1 cellular context compared by ENCODE assay signal in the genomic region with DNA sequence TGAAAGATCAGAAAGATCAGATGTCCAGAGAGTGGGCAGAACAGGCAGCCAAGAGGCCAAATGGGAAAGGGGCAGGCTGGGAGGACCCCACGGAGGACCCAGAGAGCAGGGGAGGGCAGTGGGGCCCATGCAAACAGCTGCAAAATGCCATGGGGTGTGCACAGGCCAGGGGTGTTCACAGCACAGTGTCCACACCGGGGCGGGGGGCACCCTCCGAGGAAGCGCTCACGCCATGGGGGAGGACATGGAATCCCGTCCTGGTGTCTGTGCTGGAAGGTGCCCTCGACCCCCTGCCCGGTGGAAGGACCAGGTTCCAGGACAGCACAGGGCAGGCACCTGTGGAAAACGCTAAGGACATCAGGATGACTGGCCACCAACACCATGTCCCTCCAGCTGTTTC.
A peak's percentile ranks its signal among the peaks of the same experiment; 100 is the strongest.
TF ChIP-seq lines count a peak whose summit lies in the region.

No MANE protein-coding gene starts in this region.

TF ChIP-seq in K562, 482 proteins besides CTCF, POLR2A, EP300 and RAD21:
- no peak for TF ChIP-seq CBX5 (IDR thresholded peaks at IDR 0.05; ENCODE audit: borderline replicate concordance, low read depth)
- TF ChIP-seq, protein P1, sequence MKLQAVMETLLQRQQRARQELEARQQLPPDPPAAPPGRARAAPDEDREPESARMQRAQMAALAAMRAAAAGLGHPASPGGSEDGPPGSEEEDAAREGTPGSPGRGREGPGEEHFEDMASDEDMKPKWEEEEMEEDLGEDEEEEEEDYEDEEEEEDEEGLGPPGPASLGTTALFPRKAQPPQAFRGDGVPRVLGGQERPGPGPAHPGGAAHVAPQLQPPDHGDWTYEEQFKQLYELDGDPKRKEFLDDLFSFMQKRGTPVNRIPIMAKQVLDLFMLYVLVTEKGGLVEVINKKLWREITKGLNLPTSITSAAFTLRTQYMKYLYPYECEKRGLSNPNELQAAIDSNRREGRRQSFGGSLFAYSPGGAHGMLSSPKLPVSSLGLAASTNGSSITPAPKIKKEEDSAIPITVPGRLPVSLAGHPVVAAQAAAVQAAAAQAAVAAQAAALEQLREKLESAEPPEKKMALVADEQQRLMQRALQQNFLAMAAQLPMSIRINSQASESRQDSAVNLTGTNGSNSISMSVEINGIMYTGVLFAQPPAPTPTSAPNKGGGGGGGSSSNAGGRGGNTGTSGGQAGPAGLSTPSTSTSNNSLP (IDR thresholded peaks at IDR 0.05; ENCODE audit: borderline replicate concordance, low read depth, low read length): no peak
- TF ChIP-seq LARP7 (IDR thresholded peaks at IDR 0.05): no peak
- TF ChIP-seq POU5F1 (IDR thresholded peaks at IDR 0.05; ENCODE audit: borderline replicate concordance, low read depth, low read length, partially characterized antibody): no peak
- TF ChIP-seq TCFL5 (CRISPR knock-in tag; conservative IDR thresholded peaks at IDR 0.05): no peak
- TF ChIP-seq, protein P2, sequence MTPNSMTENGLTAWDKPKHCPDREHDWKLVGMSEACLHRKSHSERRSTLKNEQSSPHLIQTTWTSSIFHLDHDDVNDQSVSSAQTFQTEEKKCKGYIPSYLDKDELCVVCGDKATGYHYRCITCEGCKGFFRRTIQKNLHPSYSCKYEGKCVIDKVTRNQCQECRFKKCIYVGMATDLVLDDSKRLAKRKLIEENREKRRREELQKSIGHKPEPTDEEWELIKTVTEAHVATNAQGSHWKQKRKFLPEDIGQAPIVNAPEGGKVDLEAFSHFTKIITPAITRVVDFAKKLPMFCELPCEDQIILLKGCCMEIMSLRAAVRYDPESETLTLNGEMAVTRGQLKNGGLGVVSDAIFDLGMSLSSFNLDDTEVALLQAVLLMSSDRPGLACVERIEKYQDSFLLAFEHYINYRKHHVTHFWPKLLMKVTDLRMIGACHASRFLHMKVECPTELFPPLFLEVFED (CRISPR knock-in tag; conservative IDR thresholded peaks at IDR 0.05): no peak
- TF ChIP-seq ZBTB1 (CRISPR knock-in tag; IDR thresholded peaks at IDR 0.05; ENCODE audit: borderline replicate concordance, low read depth): 0 out of 2 replicates have a peak, but pooled peaks have one; percentile 41
- TF ChIP-seq NR2C2 (CRISPR knock-in tag; IDR thresholded peaks at IDR 0.05): no peak
- no peak for TF ChIP-seq NR2C2 (tag; IDR thresholded peaks at IDR 0.05)
- no peak for TF ChIP-seq GATA2 (CRISPR knock-in tag; IDR thresholded peaks at IDR 0.05)
- TF ChIP-seq, protein P3, sequence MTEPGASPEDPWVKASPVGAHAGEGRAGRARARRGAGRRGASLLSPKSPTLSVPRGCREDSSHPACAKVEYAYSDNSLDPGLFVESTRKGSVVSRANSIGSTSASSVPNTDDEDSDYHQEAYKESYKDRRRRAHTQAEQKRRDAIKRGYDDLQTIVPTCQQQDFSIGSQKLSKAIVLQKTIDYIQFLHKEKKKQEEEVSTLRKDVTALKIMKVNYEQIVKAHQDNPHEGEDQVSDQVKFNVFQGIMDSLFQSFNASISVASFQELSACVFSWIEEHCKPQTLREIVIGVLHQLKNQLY (CRISPR knock-in tag; conservative IDR thresholded peaks at IDR 0.05): no peak
- no peak for TF ChIP-seq ELF2 (CRISPR knock-in tag; IDR thresholded peaks at IDR 0.05)
- no peak for TF ChIP-seq ETV6 (IDR thresholded peaks at IDR 0.05; ENCODE audit: borderline replicate concordance in 1 of 2, low read depth in 2 of 2, low read length in 1 of 2)
- TF ChIP-seq ETV6 (CRISPR knock-in tag; IDR thresholded peaks at IDR 0.05; ENCODE audit: borderline replicate concordance): no peak
- no peak for TF ChIP-seq ILK (tag; IDR thresholded peaks at IDR 0.05; ENCODE audit: borderline replicate concordance, low read depth)
- no peak for TF ChIP-seq SMAD3 (CRISPR knock-in tag; conservative IDR thresholded peaks at IDR 0.05)
- no peak for TF ChIP-seq SIN3A (IDR thresholded peaks at IDR 0.05; ENCODE audit: borderline replicate concordance in 2 of 2, control insufficient read depth in 1 of 2, low read depth in 2 of 2, low read length in 2 of 2)
- no peak for TF ChIP-seq TEAD2 (tag; IDR thresholded peaks at IDR 0.05)
- peak; percentile 62 for TF ChIP-seq POLR2G (IDR thresholded peaks at IDR 0.05; ENCODE audit: low read depth, low read length)
- no peak for TF ChIP-seq ELF4 (CRISPR knock-in tag; IDR thresholded peaks at IDR 0.05)
- no peak for TF ChIP-seq TAF15 (IDR thresholded peaks at IDR 0.05; ENCODE audit: low read depth, low read length)
- TF ChIP-seq, protein P4, sequence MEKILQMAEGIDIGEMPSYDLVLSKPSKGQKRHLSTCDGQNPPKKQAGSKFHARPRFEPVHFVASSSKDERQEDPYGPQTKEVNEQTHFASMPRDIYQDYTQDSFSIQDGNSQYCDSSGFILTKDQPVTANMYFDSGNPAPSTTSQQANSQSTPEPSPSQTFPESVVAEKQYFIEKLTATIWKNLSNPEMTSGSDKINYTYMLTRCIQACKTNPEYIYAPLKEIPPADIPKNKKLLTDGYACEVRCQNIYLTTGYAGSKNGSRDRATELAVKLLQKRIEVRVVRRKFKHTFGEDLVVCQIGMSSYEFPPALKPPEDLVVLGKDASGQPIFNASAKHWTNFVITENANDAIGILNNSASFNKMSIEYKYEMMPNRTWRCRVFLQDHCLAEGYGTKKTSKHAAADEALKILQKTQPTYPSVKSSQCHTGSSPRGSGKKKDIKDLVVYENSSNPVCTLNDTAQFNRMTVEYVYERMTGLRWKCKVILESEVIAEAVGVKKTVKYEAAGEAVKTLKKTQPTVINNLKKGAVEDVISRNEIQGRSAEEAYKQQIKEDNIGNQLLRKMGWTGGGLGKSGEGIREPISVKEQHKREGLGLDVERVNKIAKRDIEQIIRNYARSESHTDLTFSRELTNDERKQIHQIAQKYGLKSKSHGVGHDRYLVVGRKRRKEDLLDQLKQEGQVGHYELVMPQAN (IDR thresholded peaks at IDR 0.05; ENCODE audit: borderline replicate concordance): no peak
- TF ChIP-seq RBFOX2 (IDR thresholded peaks at IDR 0.05; ENCODE audit: low read depth, low read length): peak; percentile 56; the same call in 1 of the 2 replicates
- TF ChIP-seq, protein P5, sequence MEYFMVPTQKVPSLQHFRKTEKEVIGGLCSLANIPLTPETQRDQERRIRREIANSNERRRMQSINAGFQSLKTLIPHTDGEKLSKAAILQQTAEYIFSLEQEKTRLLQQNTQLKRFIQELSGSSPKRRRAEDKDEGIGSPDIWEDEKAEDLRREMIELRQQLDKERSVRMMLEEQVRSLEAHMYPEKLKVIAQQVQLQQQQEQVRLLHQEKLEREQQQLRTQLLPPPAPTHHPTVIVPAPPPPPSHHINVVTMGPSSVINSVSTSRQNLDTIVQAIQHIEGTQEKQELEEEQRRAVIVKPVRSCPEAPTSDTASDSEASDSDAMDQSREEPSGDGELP (CRISPR knock-in tag; IDR thresholded peaks at IDR 0.05; ENCODE audit: borderline replicate concordance): no peak
- TF ChIP-seq, protein P6, sequence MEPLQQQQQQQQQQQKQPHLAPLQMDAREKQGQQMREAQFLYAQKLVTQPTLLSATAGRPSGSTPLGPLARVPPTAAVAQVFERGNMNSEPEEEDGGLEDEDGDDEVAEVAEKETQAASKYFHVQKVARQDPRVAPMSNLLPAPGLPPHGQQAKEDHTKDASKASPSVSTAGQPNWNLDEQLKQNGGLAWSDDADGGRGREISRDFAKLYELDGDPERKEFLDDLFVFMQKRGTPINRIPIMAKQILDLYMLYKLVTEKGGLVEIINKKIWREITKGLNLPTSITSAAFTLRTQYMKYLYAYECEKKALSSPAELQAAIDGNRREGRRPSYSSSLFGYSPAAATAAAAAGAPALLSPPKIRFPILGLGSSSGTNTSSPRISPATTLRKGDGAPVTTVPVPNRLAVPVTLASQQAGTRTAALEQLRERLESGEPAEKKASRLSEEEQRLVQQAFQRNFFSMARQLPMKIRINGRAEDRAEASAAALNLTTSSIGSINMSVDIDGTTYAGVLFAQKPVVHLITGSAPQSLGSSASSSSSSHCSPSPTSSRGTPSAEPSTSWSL (CRISPR knock-in tag; IDR thresholded peaks at IDR 0.05; ENCODE audit: borderline replicate concordance): no peak
- TF ChIP-seq, protein P7, sequence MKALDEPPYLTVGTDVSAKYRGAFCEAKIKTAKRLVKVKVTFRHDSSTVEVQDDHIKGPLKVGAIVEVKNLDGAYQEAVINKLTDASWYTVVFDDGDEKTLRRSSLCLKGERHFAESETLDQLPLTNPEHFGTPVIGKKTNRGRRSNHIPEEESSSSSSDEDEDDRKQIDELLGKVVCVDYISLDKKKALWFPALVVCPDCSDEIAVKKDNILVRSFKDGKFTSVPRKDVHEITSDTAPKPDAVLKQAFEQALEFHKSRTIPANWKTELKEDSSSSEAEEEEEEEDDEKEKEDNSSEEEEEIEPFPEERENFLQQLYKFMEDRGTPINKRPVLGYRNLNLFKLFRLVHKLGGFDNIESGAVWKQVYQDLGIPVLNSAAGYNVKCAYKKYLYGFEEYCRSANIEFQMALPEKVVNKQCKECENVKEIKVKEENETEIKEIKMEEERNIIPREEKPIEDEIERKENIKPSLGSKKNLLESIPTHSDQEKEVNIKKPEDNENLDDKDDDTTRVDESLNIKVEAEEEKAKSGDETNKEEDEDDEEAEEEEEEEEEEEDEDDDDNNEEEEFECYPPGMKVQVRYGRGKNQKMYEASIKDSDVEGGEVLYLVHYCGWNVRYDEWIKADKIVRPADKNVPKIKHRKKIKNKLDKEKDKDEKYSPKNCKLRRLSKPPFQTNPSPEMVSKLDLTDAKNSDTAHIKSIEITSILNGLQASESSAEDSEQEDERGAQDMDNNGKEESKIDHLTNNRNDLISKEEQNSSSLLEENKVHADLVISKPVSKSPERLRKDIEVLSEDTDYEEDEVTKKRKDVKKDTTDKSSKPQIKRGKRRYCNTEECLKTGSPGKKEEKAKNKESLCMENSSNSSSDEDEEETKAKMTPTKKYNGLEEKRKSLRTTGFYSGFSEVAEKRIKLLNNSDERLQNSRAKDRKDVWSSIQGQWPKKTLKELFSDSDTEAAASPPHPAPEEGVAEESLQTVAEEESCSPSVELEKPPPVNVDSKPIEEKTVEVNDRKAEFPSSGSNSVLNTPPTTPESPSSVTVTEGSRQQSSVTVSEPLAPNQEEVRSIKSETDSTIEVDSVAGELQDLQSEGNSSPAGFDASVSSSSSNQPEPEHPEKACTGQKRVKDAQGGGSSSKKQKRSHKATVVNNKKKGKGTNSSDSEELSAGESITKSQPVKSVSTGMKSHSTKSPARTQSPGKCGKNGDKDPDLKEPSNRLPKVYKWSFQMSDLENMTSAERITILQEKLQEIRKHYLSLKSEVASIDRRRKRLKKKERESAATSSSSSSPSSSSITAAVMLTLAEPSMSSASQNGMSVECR (CRISPR knock-in tag; IDR thresholded peaks at IDR 0.05): 0 out of 2 replicates have a peak, but pooled peaks have one; percentile 8
- no peak for TF ChIP-seq ESRRB (CRISPR knock-in tag; IDR thresholded peaks at IDR 0.05; ENCODE audit: borderline replicate concordance)
